Comparison of ENCODE assay signal across 8 cellular contexts in the genomic region with DNA sequence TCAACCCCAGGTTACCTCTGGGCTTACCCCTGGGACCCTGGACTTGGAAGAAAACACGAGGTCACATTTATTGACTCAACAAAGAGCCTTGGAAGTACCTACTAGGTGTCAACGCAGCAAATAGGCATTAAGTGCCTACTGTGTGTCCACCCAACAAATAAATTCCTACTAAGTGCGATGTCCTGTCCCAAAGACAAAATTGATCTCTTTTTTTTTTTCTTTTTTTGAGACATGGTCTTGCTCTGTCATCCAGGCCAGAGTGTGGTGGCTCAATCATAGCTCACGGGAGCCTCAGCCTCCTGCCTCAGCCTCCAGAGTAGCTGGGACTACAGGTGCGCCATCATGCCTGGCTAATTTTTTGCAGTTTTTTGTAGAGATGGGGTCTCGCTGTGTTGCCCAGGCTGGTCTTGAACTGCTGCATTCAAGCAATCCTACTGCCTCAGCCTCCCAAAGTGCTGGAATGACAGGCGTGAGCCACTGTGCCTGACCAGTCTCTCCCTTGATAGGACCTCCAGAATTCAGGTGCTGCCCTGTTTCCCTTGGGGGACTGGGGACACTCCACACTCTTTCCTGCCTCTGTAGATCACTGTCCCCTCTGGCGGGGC. TPM values are rescaled to one million over a fixed set of nuclear protein-coding genes. Genes with fewer than 3 reads are reported as not detected.
A peak's percentile ranks its signal among the peaks of the same experiment; 100 is the strongest.
DNase-seq lines count a peak whose midpoint lies in the region; ATAC-seq, FAIRE-seq and TF ChIP-seq lines count a peak whose summit lies in the region.

No MANE protein-coding gene starts in this region.

- H3K9ac ChIP-seq in HUES48 (ENCODE audit: low read depth, low read length) = peak overlapping the region; percentile 51
- H3K9ac ChIP-seq in muscle layer of colon (ENCODE audit: low read length) = no peak overlapping the region

- H3K9me3 ChIP-seq in HUES48 (ENCODE audit: control insufficient read depth, insufficient read depth, low read length) (no peaks in the 10 kb centered on the region), muscle layer of colon (ENCODE audit: low read length) (no peaks in the 10 kb centered on the region)

- H3K4me1 ChIP-seq in ACC112 (ENCODE audit: control insufficient read depth, insufficient read depth, low read length, unreplicated experiment) (peaks cover 12% of the 10 kb centered on the region), HUES48 (ENCODE audit: control insufficient read depth, insufficient read depth, low read length) (peaks cover 5% of the 10 kb centered on the region; the same call in 1 of the 2 replicates), muscle layer of colon (ENCODE audit: insufficient read depth, low read length) (peaks cover 10% of the 10 kb centered on the region)

- H3K27ac ChIP-seq in ACC112 (ENCODE audit: low read depth, low read length) (peak overlapping the region; percentile 19; the same call in 1 of the 2 replicates), HUES48 (ENCODE audit: low read depth, low read length) (peak overlapping the region; percentile 88), muscle layer of colon (ENCODE audit: low read depth, low read length) (peak overlapping the region; percentile 98)

- H3K27me3 ChIP-seq in ACC112 (ENCODE audit: insufficient read depth, low read length) (no peaks in the 10 kb centered on the region), HUES48 (ENCODE audit: control insufficient read depth, insufficient read depth, low read length) (no peaks in the 10 kb centered on the region), muscle layer of colon (ENCODE audit: control insufficient read depth in 1 of 2, insufficient read depth in 2 of 2, low read length in 2 of 2) (no peaks in the 10 kb centered on the region)

- H3K79me2 ChIP-seq in ACC112 (ENCODE audit: control insufficient read depth, insufficient read depth, low read length, unreplicated experiment) = peaks cover 11% of the 10 kb centered on the region

- TF ChIP-seq CTCF in cardiac fibroblast (IDR thresholded peaks at IDR 0.05; ENCODE audit: low read depth, low read length) = no peak

- H2AFZ ChIP-seq in ACC112 (ENCODE audit: low read length, unreplicated experiment) = no peak overlapping the region

- no peak for FAIRE-seq in GM19239 (lab: Jason Lieb, UNC)

- H3K36me3 ChIP-seq in ACC112 (ENCODE audit: insufficient read depth, low read length) (no peaks in the 10 kb centered on the region), HUES48 (ENCODE audit: control insufficient read depth, insufficient read depth, low read length) (no peaks in the 10 kb centered on the region), muscle layer of colon (ENCODE audit: insufficient read depth, low read length) (no peaks in the 10 kb centered on the region)

- H3K4me3 ChIP-seq in ACC112 (ENCODE audit: low read depth, low read length) (peak overlapping the region; percentile 80), HUES48 (ENCODE audit: low read depth, low read length) (peak overlapping the region; percentile 80), cardiac fibroblast (replicated peaks in 1 of 2; ENCODE audit: low read depth in 2 of 2, low read length in 2 of 2) (peak overlapping the region; percentile 21 to 91), muscle layer of colon (ENCODE audit: low read depth in 1 of 2, low read length in 2 of 2) (peak overlapping the region in 1 of 2 donors; percentile 76)

- ATAC-seq in GM19395 (IDR thresholded peaks at IDR 0.05; ENCODE audit: unreplicated experiment) (no peak), HG03139 (IDR thresholded peaks at IDR 0.05; ENCODE audit: unreplicated experiment) (no peak)

- no peak for DNase-seq in cardiac fibroblast (ENCODE audit: low read depth in 2 of 2)
- no peak for DNase-seq in GM19239 (ENCODE audit: insufficient read length, low spot score)
- no peak for DNase-seq in SK-N-DZ (ENCODE audit: low spot score)

RNA-seq across cellular contexts. Expression of gene S1PR2, which starts 0.6 kb away (rescaled TPM):
- 6.4 and 6.8 TPM in 2 replicates for polyA plus RNA-seq in SK-N-DZ (2014; cell fraction: cytosol; rRNA removed)
- polyA plus RNA-seq in SK-N-DZ (2014; cell fraction: nucleus; rRNA removed) = 1.7 and 2.3 TPM in 2 replicates

RNA-seq across cellular contexts. Expression of gene MRPL4, which starts 20.3 kb away (rescaled TPM):
- 112 and 129 TPM in 2 replicates for polyA plus RNA-seq in SK-N-DZ (2014; cell fraction: cytosol; rRNA removed)
- 104 and 119 TPM in 2 replicates for polyA plus RNA-seq in SK-N-DZ (2014; cell fraction: nucleus; rRNA removed)

RNA-seq across cellular contexts. Expression of gene DNMT1, which starts 37.0 kb away (rescaled TPM):
- polyA plus RNA-seq in SK-N-DZ (2014; cell fraction: cytosol; rRNA removed) = 125 and 137 TPM in 2 replicates
- polyA plus RNA-seq in SK-N-DZ (2014; cell fraction: nucleus; rRNA removed) = 401 and 420 TPM in 2 replicates

RNA-seq across cellular contexts. Expression of gene ICAM1, which starts 39.2 kb away (rescaled TPM):
- polyA plus RNA-seq in SK-N-DZ (2014; cell fraction: cytosol; rRNA removed) = 0.16 TPM in 1 of 2 replicates, not detected in the other
- polyA plus RNA-seq in SK-N-DZ (2014; cell fraction: nucleus; rRNA removed) = not detected in 2 replicates

RNA-seq across cellular contexts. Expression of gene ICAM4, which starts 55.0 kb away (rescaled TPM):
- polyA plus RNA-seq in SK-N-DZ (2014; cell fraction: cytosol; rRNA removed) = not detected in 2 replicates
- not detected in 2 replicates for polyA plus RNA-seq in SK-N-DZ (2014; cell fraction: nucleus; rRNA removed)

Comparison
In these comparisons a context has a peak if more than half of its experiments do, and no peak if none do; other contexts are left out.
1. H3K27ac ChIP-seq: peak in every context shown above with its lines; median percentile 98 in muscle layer of colon; 88 in HUES48; 19 in ACC112.